28 cellular contexts compared by ENCODE assay signal in the genomic region with DNA sequence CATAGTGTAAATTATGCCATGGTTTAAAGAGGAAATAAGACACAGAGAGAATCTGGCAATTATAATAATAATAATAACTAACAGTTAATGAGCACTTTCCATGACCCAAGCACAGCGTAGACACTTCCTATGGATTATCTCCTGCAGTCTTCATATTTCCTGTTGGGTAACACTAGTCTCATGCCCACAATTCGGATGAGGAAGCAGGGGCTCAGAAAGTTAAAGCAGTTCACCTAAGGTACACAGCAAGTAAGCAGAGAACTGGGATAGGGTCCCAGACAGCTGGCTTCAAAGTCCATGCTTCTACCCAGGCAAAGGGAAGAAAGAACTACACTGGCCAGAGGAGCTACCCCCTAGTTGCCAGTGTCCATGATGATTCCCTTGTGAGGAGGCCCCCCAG. TPM values are rescaled to one million over a fixed set of nuclear protein-coding genes. Genes with fewer than 3 reads are reported as not detected.
A peak's percentile ranks its signal among the peaks of the same experiment; 100 is the strongest.
DNase-seq lines count a peak whose midpoint lies in the region; TF ChIP-seq lines count a peak whose summit lies in the region.
"Had no signal": no experiment of that assay in that cellular context is flagged by ENCODE, and none has a peak within 500 bp of the region (broad histone marks: within the 10 kb centered on the region; RNA-seq: fewer than 3 reads in every experiment).

No MANE protein-coding gene starts in this region.

- H3K79me2 ChIP-seq in smooth muscle cell (ENCODE audit: low read depth): no peaks in the 10 kb centered on the region

- H3K4me1 ChIP-seq in left ventricle myocardium inferior (peaks cover 12% of the 10 kb centered on the region), smooth muscle cell (ENCODE audit: low read depth) (peaks cover 8% of the 10 kb centered on the region), sigmoid colon (peaks cover 0 to 26% (median 10%) of the 10 kb centered on the region in 4 donors)

- H3K27me3 Mint-ChIP-seq in activated naive CD4-positive, alpha-beta T cell treated with anti-CD3 and anti-CD28 coated beads for 36 hours (ENCODE audit: low read depth): peaks cover 2% of the 10 kb centered on the region

- H3K27ac Mint-ChIP-seq in activated naive CD4-positive, alpha-beta T cell treated with anti-CD3 and anti-CD28 coated beads for 36 hours: no peak overlapping the region
- H3K27ac Mint-ChIP-seq: activated CD4-positive, alpha-beta T cell treated with anti-CD3 and anti-CD28 coated beads for 36 hours; activated naive CD8-positive, alpha-beta T cell; activated T-helper 1 cell treated with anti-CD3 and anti-CD28 coated beads, Interleukin-12 subunit alpha, Interleukin-12 subunit beta, Interleukin-2, Interleukin-4 antibody, amounts not matched to agents 30 ng/mL and 10 ng/mL and 1 ng/mL, durations not matched to agents 14 hours and 24 hours and 36 hours; type B pancreatic cell had no signal

- H3K9me3 ChIP-seq in SK-N-MC (ENCODE audit: low read depth, low read length) (no peaks in the 10 kb centered on the region), left ventricle myocardium inferior (replicated peaks) (no peaks in the 10 kb centered on the region), smooth muscle cell (replicated peaks; ENCODE audit: low read depth) (no peaks in the 10 kb centered on the region), sigmoid colon (no peaks in the 10 kb centered on the region)
- H3K9me3 ChIP-seq: BLaER1, SJCRH30, stomach had no signal

- TF ChIP-seq POLR2A in sigmoid colon (IDR thresholded peaks at IDR 0.05): no peak

- no peaks in the 10 kb centered on the region for H4K20me1 ChIP-seq in smooth muscle cell (ENCODE audit: low read depth)
- H4K20me1 ChIP-seq: BLaER1 had no signal

- no peak overlapping the region for H3K9ac ChIP-seq in SK-N-MC (ENCODE audit: insufficient read length)
- H3K9ac ChIP-seq in smooth muscle cell (ENCODE audit: low read depth): no peak overlapping the region
- H3K9ac ChIP-seq: BLaER1 had no signal

- no peaks in the 10 kb centered on the region for H3K36me3 ChIP-seq in SK-N-MC (ENCODE audit: insufficient read depth, low read length)
- no peaks in the 10 kb centered on the region for H3K36me3 ChIP-seq in left ventricle myocardium inferior
- H3K36me3 ChIP-seq in smooth muscle cell (ENCODE audit: low read depth): no peaks in the 10 kb centered on the region
- no peaks in the 10 kb centered on the region for H3K36me3 ChIP-seq in sigmoid colon
- H3K36me3 ChIP-seq: BLaER1, SJCRH30, stomach had no signal

- 69% methylated on average over 2 of the region's 2 CpGs for WGBS in smooth muscle cell (ENCODE audit: low lambda C conversion rate)
- WGBS in sigmoid colon, 2 donors: 72 to 84% methylated on average over 2 of the region's 2 CpGs

- H3K27me3 ChIP-seq in left ventricle myocardium inferior (ENCODE audit: low read depth) (peaks cover 7% of the 10 kb centered on the region), smooth muscle cell (ENCODE audit: low read depth) (no peaks in the 10 kb centered on the region), sigmoid colon (no peaks in the 10 kb centered on the region)
- H3K27me3 ChIP-seq: BLaER1, SJCRH30, stomach had no signal

- intact Hi-C loops in left ventricle myocardium inferior (cut with micrococcal nuclease): no loop called here
- intact Hi-C loops in sigmoid colon (cut with DNase I): no loop called here
- intact Hi-C loops in activated naive CD4-positive, alpha-beta T cell treated with anti-CD3 and anti-CD28 coated beads for 36 hours (cut with micrococcal nuclease): no loop called here

- H3K4me1 Mint-ChIP-seq in activated naive CD4-positive, alpha-beta T cell treated with anti-CD3 and anti-CD28 coated beads for 36 hours (ENCODE audit: low read depth): no peaks in the 10 kb centered on the region
- H3K4me1 Mint-ChIP-seq: activated CD4-positive, alpha-beta T cell treated with anti-CD3 and anti-CD28 coated beads for 36 hours had no signal

- no peak overlapping the region for H2AFZ ChIP-seq in smooth muscle cell (ENCODE audit: low read depth)

- peak; percentile 56 for DNase-seq in SIG-M5 treated with dmso at 0.1 percent for 504 hours (lab: John Stamatoyannopoulos, UW; ENCODE audit: unreplicated experiment)
- no peak for DNase-seq in SIG-M5 (lab: John Stamatoyannopoulos, UW)
- DNase-seq in SK-N-MC (ENCODE audit: low read depth, low spot score): peak; percentile 28
- no peak for DNase-seq in left ventricle myocardium inferior
- DNase-seq in smooth muscle cell (lab: John Stamatoyannopoulos, UW; ENCODE audit: unreplicated experiment): no peak
- DNase-seq in sigmoid colon: no peak
- no peak for DNase-seq in activated naive CD4-positive, alpha-beta T cell treated with anti-CD3 and anti-CD28 coated beads for 36 hours
- DNase-seq in UCSD-AML1 (lab: John Stamatoyannopoulos, UW; ENCODE audit: unreplicated experiment): no peak
- DNase-seq: activated CD4-positive, alpha-beta T cell treated with anti-CD3 and anti-CD28 coated beads for 36 hours; DMS 273 treated with DMSO at 0.1 percent for 48 hours; hippocampal formation; mesendoderm; naive thymus-derived CD8-positive, alpha-beta T cell; NCI-H1048; NCI-H2029 treated with DMSO at 0.1 percent for 48 hours; NCI-H446; stimulated activated CD4-positive, alpha-beta T cell treated with anti-CD3 and anti-CD28 coated beads, Interleukin-4, amount 100 ng/mL, for 1 hour; stomach; T1000 had no signal

- H3K9me3 Mint-ChIP-seq in activated naive CD4-positive, alpha-beta T cell treated with anti-CD3 and anti-CD28 coated beads for 36 hours: no peaks in the 10 kb centered on the region
- H3K9me3 Mint-ChIP-seq: activated T-helper 1 cell treated with anti-CD3 and anti-CD28 coated beads, Interleukin-12 subunit alpha, Interleukin-12 subunit beta, Interleukin-2, Interleukin-4 antibody, amounts not matched to agents 30 ng/mL and 10 ng/mL and 1 ng/mL, durations not matched to agents 14 hours and 24 hours and 36 hours; type B pancreatic cell had no signal

- H3K27ac ChIP-seq in SK-N-MC (no peak overlapping the region), left ventricle myocardium inferior (replicated peaks) (peak overlapping the region; percentile 30), smooth muscle cell (ENCODE audit: low read depth) (peak overlapping the region; percentile 97), sigmoid colon (peak overlapping the region in 1 of 4 donors; percentile 42)
- H3K27ac ChIP-seq: BLaER1, SJCRH30, stomach had no signal

- TF ChIP-seq EP300 in sigmoid colon (IDR thresholded peaks at IDR 0.05): no peak

- peak overlapping the region; percentile 18 for H3K4me2 ChIP-seq in smooth muscle cell
- H3K4me2 ChIP-seq: BLaER1 had no signal

- TF ChIP-seq CTCF in left ventricle myocardium inferior (IDR thresholded peaks at IDR 0.05; ENCODE audit: borderline replicate concordance) (no peak), smooth muscle cell (IDR thresholded peaks at IDR 0.05; ENCODE audit: borderline replicate concordance, insufficient read depth, poor library complexity, severe bottlenecking) (no peak), sigmoid colon (IDR thresholded peaks at IDR 0.05) (no peak)

- H3K4me3 ChIP-seq in SK-N-MC: no peak overlapping the region
- no peak overlapping the region for H3K4me3 ChIP-seq in left ventricle myocardium inferior
- no peak overlapping the region for H3K4me3 ChIP-seq in smooth muscle cell
- no peak overlapping the region for H3K4me3 ChIP-seq in sigmoid colon
- H3K4me3 ChIP-seq: BLaER1, SJCRH30, stomach had no signal

- H3F3A ChIP-seq in smooth muscle cell (ENCODE audit: low read depth): peaks cover 26% of the 10 kb centered on the region

- CTCF ChIA-PET in activated naive CD4-positive, alpha-beta T cell treated with anti-CD3 and anti-CD28 coated beads for 36 hours (lab: Charles Lee): no interaction called here

- H3K36me3 Mint-ChIP-seq in activated naive CD4-positive, alpha-beta T cell treated with anti-CD3 and anti-CD28 coated beads for 36 hours (ENCODE audit: low read depth): no peaks in the 10 kb centered on the region
- H3K36me3 Mint-ChIP-seq: activated naive CD8-positive, alpha-beta T cell; naive thymus-derived CD8-positive, alpha-beta T cell; type B pancreatic cell had no signal

- H3K4me3 Mint-ChIP-seq in activated naive CD4-positive, alpha-beta T cell treated with anti-CD3 and anti-CD28 coated beads for 36 hours: no peak overlapping the region
- H3K4me3 Mint-ChIP-seq: activated CD4-positive, alpha-beta T cell treated with anti-CD3 and anti-CD28 coated beads for 36 hours; activated naive CD8-positive, alpha-beta T cell; activated T-helper 1 cell treated with anti-CD3 and anti-CD28 coated beads, Interleukin-12 subunit alpha, Interleukin-12 subunit beta, Interleukin-2, Interleukin-4 antibody, amounts not matched to agents 30 ng/mL and 10 ng/mL and 1 ng/mL, durations not matched to agents 14 hours and 24 hours and 36 hours; naive thymus-derived CD8-positive, alpha-beta T cell; type B pancreatic cell had no signal

RNA-seq across cellular contexts. Expression of gene TGFBI, which starts 27.9 kb away (rescaled TPM):
- 43.4 TPM for total RNA-seq in left ventricle myocardium inferior
- total RNA-seq in smooth muscle cell: 2,635 and 2,673 TPM in 2 replicates
- polyA plus RNA-seq in smooth muscle cell: 2,505 and 2,991 TPM in 2 replicates
- total RNA-seq in sigmoid colon: 100 to 1,000 TPM in 2 of 4 donors, 10 to 100 TPM in 2; 49.2 to 178 (median 91.6) TPM
- polyA plus RNA-seq in sigmoid colon: 100 to 1,000 TPM in 1 of 3 donors, 10 to 100 TPM in 2; 48.6 to 106 (median 65.3) TPM
- total RNA-seq in activated naive CD4-positive, alpha-beta T cell treated with anti-CD3 and anti-CD28 coated beads for 36 hours: not detected
- total RNA-seq: activated CD4-positive, alpha-beta T cell treated with anti-CD3 and anti-CD28 coated beads for 36 hours; activated T-helper 1 cell treated with anti-CD3 and anti-CD28 coated beads, Interleukin-12 subunit alpha, Interleukin-12 subunit beta, Interleukin-2, Interleukin-4 antibody, amounts not matched to agents 30 ng/mL and 10 ng/mL and 1 ng/mL, durations not matched to agents 14 hours and 24 hours and 36 hours; G401 had no signal

RNA-seq across cellular contexts. Expression of gene LECT2, which starts 46.2 kb away (rescaled TPM):
- total RNA-seq in left ventricle myocardium inferior: not detected
- total RNA-seq in smooth muscle cell: not detected in 2 replicates
- not detected in 2 replicates for polyA plus RNA-seq in smooth muscle cell
- total RNA-seq in sigmoid colon: not detected
- not detected for polyA plus RNA-seq in sigmoid colon
- total RNA-seq in activated naive CD4-positive, alpha-beta T cell treated with anti-CD3 and anti-CD28 coated beads for 36 hours: not detected
- total RNA-seq: A172; activated CD4-positive, alpha-beta T cell treated with anti-CD3 and anti-CD28 coated beads for 36 hours; activated T-helper 1 cell treated with anti-CD3 and anti-CD28 coated beads, Interleukin-12 subunit alpha, Interleukin-12 subunit beta, Interleukin-2, Interleukin-4 antibody, amounts not matched to agents 30 ng/mL and 10 ng/mL and 1 ng/mL, durations not matched to agents 14 hours and 24 hours and 36 hours; G401; naive thymus-derived CD8-positive, alpha-beta T cell; SJCRH30; skeletal muscle tissue; stomach had no signal
- polyA plus RNA-seq: keratinocyte; naive thymus-derived CD8-positive, alpha-beta T cell; stomach had no signal

Comparison
In these comparisons a context has a peak if more than half of its experiments do, and no peak if none do; other contexts are left out.
1. DNase-seq: peak in SIG-M5 treated with dmso at 0.1 percent for 504 hours (single experiment) and SK-N-MC (single experiment); none in SIG-M5 (single experiment), left ventricle myocardium inferior (single experiment), smooth muscle cell (single experiment), sigmoid colon (single experiment), activated naive CD4-positive, alpha-beta T cell treated with anti-CD3 and anti-CD28 coated beads for 36 hours (single experiment) and UCSD-AML1 (single experiment).
2. RNA of gene TGFBI, which starts 27.9 kb away (total RNA-seq): 2,635 to 2,673 TPM in smooth muscle cell, 49.2 to 178 TPM in sigmoid colon and 43.4 TPM in left ventricle myocardium inferior (single experiment); not detected in activated naive CD4-positive, alpha-beta T cell treated with anti-CD3 and anti-CD28 coated beads for 36 hours; every median in the first group is over 10 times any median in the second.